20 cellular contexts compared by ENCODE assay signal in genomic region chr7:50693475-50693874, GRCh38.
"Had no signal": no experiment of that assay in that cellular context is flagged by ENCODE, and none has a peak within 500 bp of the region (broad histone marks: within the 10 kb centered on the region; RNA-seq: fewer than 3 reads in every experiment).

No MANE protein-coding gene starts in this region.

- H3K4me2 ChIP-seq: SK-N-SH had no signal

- H3K9ac ChIP-seq: SK-N-SH had no signal

- H3K9me3 Mint-ChIP-seq: activated CD8-positive, alpha-beta T cell treated with anti-CD3 and anti-CD28 coated beads for 36 hours; activated naive CD4-positive, alpha-beta T cell treated with anti-CD3 and anti-CD28 coated beads, Interleukin-2, amount 50 U/mL, for 72 hours; activated T-cell treated with anti-CD3 and anti-CD28 coated beads, Interleukin-2, amount 50 U/mL, for 72 hours had no signal

- H3K9me3 ChIP-seq: neutrophil, right atrium auricular region, SK-N-SH, upper lobe of right lung had no signal

- H3K27ac Mint-ChIP-seq: activated CD4-positive, alpha-beta T cell treated with anti-CD3 and anti-CD28 coated beads for 36 hours; activated CD8-positive, alpha-beta T cell treated with anti-CD3 and anti-CD28 coated beads for 36 hours; activated T-cell treated with anti-CD3 and anti-CD28 coated beads, Interleukin-2, amount 50 U/mL, for 72 hours had no signal

- H3K36me3 ChIP-seq: neutrophil, WERI-Rb-1 had no signal

- ATAC-seq: activated CD4-positive, alpha-beta T cell treated with anti-CD3 and anti-CD28 coated beads for 36 hours; activated CD8-positive, alpha-beta T cell treated with anti-CD3 and anti-CD28 coated beads for 36 hours; activated naive CD4-positive, alpha-beta T cell treated with anti-CD3 and anti-CD28 coated beads, Interleukin-2, amount 50 U/mL, for 72 hours; activated T-cell treated with anti-CD3 and anti-CD28 coated beads, Interleukin-2, amount 50 U/mL, for 72 hours; stimulated activated naive CD8-positive, alpha-beta T cell treated with anti-CD3 and anti-CD28 coated beads, Interleukin-15, Interleukin-2, amounts not matched to agents 100 U/mL and 50 U/mL, for 24 hours; upper lobe of right lung had no signal

- FAIRE-seq: bronchial epithelial cell, colon had no signal

- H3K4me1 ChIP-seq: upper lobe of right lung had no signal

- H3K27me3 ChIP-seq: neutrophil, right atrium auricular region, upper lobe of right lung had no signal

- H3K27me3 Mint-ChIP-seq: activated CD8-positive, alpha-beta T cell treated with anti-CD3 and anti-CD28 coated beads for 36 hours had no signal

- H3K4me3 Mint-ChIP-seq: activated CD4-positive, alpha-beta T cell treated with anti-CD3 and anti-CD28 coated beads for 36 hours; activated CD8-positive, alpha-beta T cell treated with anti-CD3 and anti-CD28 coated beads for 36 hours; activated T-cell treated with anti-CD3 and anti-CD28 coated beads, Interleukin-2, amount 50 U/mL, for 72 hours had no signal

- H3K27ac ChIP-seq: neutrophil, right atrium auricular region, skin epidermis, upper lobe of right lung, WERI-Rb-1 had no signal

- H3K36me3 Mint-ChIP-seq: activated naive CD4-positive, alpha-beta T cell treated with anti-CD3 and anti-CD28 coated beads, Interleukin-2, amount 50 U/mL, for 72 hours had no signal

- DNase-seq: activated CD4-positive, alpha-beta T cell treated with anti-CD3 and anti-CD28 coated beads for 36 hours; activated CD8-positive, alpha-beta T cell treated with anti-CD3 and anti-CD28 coated beads for 36 hours; activated gamma-delta T cell; activated T-cell treated with anti-CD3 and anti-CD28 coated beads, Interleukin-2, amount 50 U/mL, for 72 hours; amniotic stem cell; foreskin melanocyte; kidney glomerular epithelial cell; posterior cingulate gyrus; SK-N-SH; stimulated activated naive CD8-positive, alpha-beta T cell treated with anti-CD3 and anti-CD28 coated beads, Interleukin-15, Interleukin-2, amounts not matched to agents 100 U/mL and 50 U/mL, for 24 hours; T-helper 1 cell; T1000; upper lobe of right lung; WERI-Rb-1 had no signal

- H3K4me3 ChIP-seq: right atrium auricular region, skin epidermis, upper lobe of right lung had no signal
